ENCODE assay signal across 8 cellular contexts in genomic region chr3:155382396-155383042, GRCh38.
DNase-seq lines count a peak whose midpoint lies in the region; ATAC-seq, FAIRE-seq and TF ChIP-seq lines count a peak whose summit lies in the region.

No MANE protein-coding gene starts in this region.

- peak; percentile 56 for ATAC-seq in HG02981 (IDR thresholded peaks at IDR 0.05; ENCODE audit: unreplicated experiment)

- H3K27ac ChIP-seq in substantia nigra (ENCODE audit: low read depth, low read length, poor library complexity, severe bottlenecking) = no peak overlapping the region

- no peak for TF ChIP-seq POLR2A in GM12892 (IDR thresholded peaks at IDR 0.05; ENCODE audit: low read depth, low read length)

- no peak for FAIRE-seq in GM12892 (lab: Jason Lieb, UNC)

- DNase-seq in NOMO-1 treated with DMSO at 0.1 percent for 48 hours (lab: John Stamatoyannopoulos, UW; ENCODE audit: unreplicated experiment) (peak; percentile 8), NOMO-1 treated with dmso at 0.1 percent for 144 hours (lab: John Stamatoyannopoulos, UW; ENCODE audit: unreplicated experiment) (no peak), NCI-H345 treated with DMSO at 0.1 percent for 48 hours (lab: John Stamatoyannopoulos, UW; ENCODE audit: unreplicated experiment) (peak; percentile 5), astrocyte of the hippocampus (ENCODE audit: low read depth, low spot score) (peak; percentile 91), iPS DF 4.7 (ENCODE audit: extremely low read depth, low spot score) (peak; percentile 79), substantia nigra (lab: John Stamatoyannopoulos, UW) (peak in 42 of 49 donors; percentile 1 to 73 (median 33)), GM12892 (ENCODE audit: insufficient read length) (no peak)

Comparison
In these comparisons a context has a peak if more than half of its experiments do, and no peak if none do; other contexts are left out.
1. DNase-seq: peak in NOMO-1 treated with DMSO at 0.1 percent for 48 hours (single experiment), NCI-H345 treated with DMSO at 0.1 percent for 48 hours (single experiment), astrocyte of the hippocampus (single experiment), iPS DF 4.7 (single experiment) and substantia nigra (42 of 49); none in NOMO-1 treated with dmso at 0.1 percent for 144 hours (single experiment) and GM12892 (single experiment).